In genomic region chr2:119013640-119014039, GRCh38 we compare ENCODE assay signal across 22 cellular contexts.
DNase-seq lines count a peak whose midpoint lies in the region; ATAC-seq and TF ChIP-seq lines count a peak whose summit lies in the region.
"Had no signal": no experiment of that assay in that cellular context is flagged by ENCODE, and none has a peak within 500 bp of the region (broad histone marks: within the 10 kb centered on the region; RNA-seq: fewer than 3 reads in every experiment).

No MANE protein-coding gene starts in this region.

- peaks cover 10% of the 10 kb centered on the region for H3K27me3 Mint-ChIP-seq in activated CD4-positive, alpha-beta memory T cell treated with anti-CD3 and anti-CD28 coated beads, Interleukin-2, amount 10 ng/mL, durations not matched to agents 7 days and 5 days
- peaks cover 17% of the 10 kb centered on the region for H3K27me3 Mint-ChIP-seq in activated CD4-positive, alpha-beta memory T cell treated with anti-CD3 and anti-CD28 coated beads for 36 hours

- H3K4me1 ChIP-seq in SK-N-SH (ENCODE audit: control insufficient read depth in 1 of 2, insufficient read depth in 2 of 2, low read depth in 1 of 2, low read length in 1 of 2) = peaks cover 0 to 2% of the 10 kb centered on the region in 2 experiments; a peak in 1 of 4 replicates
- H3K4me1 ChIP-seq: BE2C, Caco-2 had no signal

- no peaks in the 10 kb centered on the region for H3K9me2 ChIP-seq in SK-N-SH

- no peaks in the 10 kb centered on the region for H3K36me3 ChIP-seq in SK-N-SH (replicated peaks in 1 of 2; ENCODE audit: control insufficient read depth in 1 of 2, insufficient read depth in 2 of 2, low read length in 1 of 2)
- H3K36me3 ChIP-seq: BE2C, MG63 had no signal

- no peak overlapping the region for H2AFZ ChIP-seq in SK-N-SH (ENCODE audit: low read depth)
- H2AFZ ChIP-seq: GM23338 had no signal

- H3K79me2 ChIP-seq in SK-N-SH (ENCODE audit: insufficient read depth) = no peaks in the 10 kb centered on the region

- POLR2A ChIA-PET in activated CD4-positive, alpha-beta memory T cell treated with anti-CD3 and anti-CD28 coated beads, Interleukin-2, amount 10 ng/mL, durations not matched to agents 7 days and 5 days (lab: Charles Lee) = no interaction called here
- POLR2A ChIA-PET in activated CD4-positive, alpha-beta memory T cell treated with anti-CD3 and anti-CD28 coated beads for 36 hours (lab: Charles Lee) = no interaction called here
- POLR2A ChIA-PET in SK-N-SH (lab: Yijun Ruan, JAX) = no interaction called here

- H3K4me2 ChIP-seq in SK-N-SH = no peak overlapping the region
- H3K4me2 ChIP-seq: GM23338 had no signal

- no peaks in the 10 kb centered on the region for H3K9me3 Mint-ChIP-seq in activated CD4-positive, alpha-beta memory T cell treated with anti-CD3 and anti-CD28 coated beads, Interleukin-2, amount 10 ng/mL, durations not matched to agents 7 days and 5 days
- H3K9me3 Mint-ChIP-seq in activated CD4-positive, alpha-beta memory T cell treated with anti-CD3 and anti-CD28 coated beads for 36 hours = no peaks in the 10 kb centered on the region
- H3K9me3 Mint-ChIP-seq: GM23338 had no signal

- TF ChIP-seq CTCF in NB4 (IDR thresholded peaks at IDR 0.05; ENCODE audit: low read depth, low read length) = no peak
- TF ChIP-seq CTCF in SK-N-SH (IDR thresholded peaks at IDR 0.05) = no peak

- no peak for TF ChIP-seq EP300 in SK-N-SH (IDR thresholded peaks at IDR 0.05; ENCODE audit: borderline replicate concordance in 1 of 2, low read depth in 1 of 2, low read length in 1 of 2)

- no peaks in the 10 kb centered on the region for H3F3A ChIP-seq in SK-N-SH (replicated peaks; ENCODE audit: insufficient read depth)

- H3K4me3 Mint-ChIP-seq in activated CD4-positive, alpha-beta memory T cell treated with anti-CD3 and anti-CD28 coated beads, Interleukin-2, amount 10 ng/mL, durations not matched to agents 7 days and 5 days = no peak overlapping the region
- no peak overlapping the region for H3K4me3 Mint-ChIP-seq in activated CD4-positive, alpha-beta memory T cell treated with anti-CD3 and anti-CD28 coated beads for 36 hours
- H3K4me3 Mint-ChIP-seq: CD4-positive, alpha-beta memory T cell; GM23338 had no signal

- no peaks in the 10 kb centered on the region for H3K9me3 ChIP-seq in SK-N-SH
- H3K9me3 ChIP-seq: BE2C, Caco-2, MG63 had no signal

- CTCF ChIA-PET in activated CD4-positive, alpha-beta memory T cell treated with anti-CD3 and anti-CD28 coated beads, Interleukin-2, amount 10 ng/mL, durations not matched to agents 7 days and 5 days (lab: Charles Lee) = no interaction called here
- CTCF ChIA-PET in activated CD4-positive, alpha-beta memory T cell treated with anti-CD3 and anti-CD28 coated beads for 36 hours (lab: Charles Lee) = no interaction called here
- CTCF ChIA-PET in SK-N-SH (lab: Yijun Ruan, JAX) = interaction anchor here (0.6 to 4.5 kb wide), 4 partner anchors 12 to 463 kb away, joined by 3 to 65 read pairs (median 6); no protein-coding TSS in a partner anchor

- intact Hi-C loops in activated CD4-positive, alpha-beta memory T cell treated with anti-CD3 and anti-CD28 coated beads for 36 hours (cut with micrococcal nuclease) = no loop called here

- no peak for TF ChIP-seq RAD21 in SK-N-SH (IDR thresholded peaks at IDR 0.05; ENCODE audit: low read length)

- WGBS in SK-N-SH (ENCODE audit: low lambda C conversion rate) = 35% methylated on average over 3 of the region's 3 CpGs

- H3K36me3 Mint-ChIP-seq in activated CD4-positive, alpha-beta memory T cell treated with anti-CD3 and anti-CD28 coated beads, Interleukin-2, amount 10 ng/mL, durations not matched to agents 7 days and 5 days (ENCODE audit: low read depth) = no peaks in the 10 kb centered on the region
- H3K36me3 Mint-ChIP-seq in activated CD4-positive, alpha-beta memory T cell treated with anti-CD3 and anti-CD28 coated beads for 36 hours = no peaks in the 10 kb centered on the region
- H3K36me3 Mint-ChIP-seq: CD4-positive, alpha-beta memory T cell had no signal

- H3K4me1 Mint-ChIP-seq in activated CD4-positive, alpha-beta memory T cell treated with anti-CD3 and anti-CD28 coated beads, Interleukin-2, amount 10 ng/mL, durations not matched to agents 7 days and 5 days = no peaks in the 10 kb centered on the region
- no peaks in the 10 kb centered on the region for H3K4me1 Mint-ChIP-seq in activated CD4-positive, alpha-beta memory T cell treated with anti-CD3 and anti-CD28 coated beads for 36 hours (ENCODE audit: low read depth)

- peaks cover 33% of the 10 kb centered on the region for H3K27me3 ChIP-seq in SK-N-SH (ENCODE audit: insufficient read depth)

- ATAC-seq in GM19463 (IDR thresholded peaks at IDR 0.05; ENCODE audit: unreplicated experiment) = no peak
- ATAC-seq: GM23338, PC-3 had no signal

- H3K4me3 ChIP-seq in NB4 (ENCODE audit: low read depth, low read length) (no peak overlapping the region), SK-N-SH (ENCODE audit: low read depth in 2 of 2, low read length in 1 of 2) (no peak overlapping the region)
- H3K4me3 ChIP-seq: GM23338, MG63 had no signal

- TF ChIP-seq POLR2A in NB4 (IDR thresholded peaks at IDR 0.05; ENCODE audit: extremely low read depth, insufficient read length) = no peak

- peak; percentile 10 for DNase-seq in activated CD4-positive, alpha-beta memory T cell treated with anti-CD3 and anti-CD28 coated beads, Interleukin-2, amount 10 ng/mL, durations not matched to agents 7 days and 5 days
- no peak for DNase-seq in activated CD4-positive, alpha-beta memory T cell treated with anti-CD3 and anti-CD28 coated beads for 36 hours
- DNase-seq in NB4 (ENCODE audit: low read depth) (peak; percentile 23), islet precursor cell (peak; percentile 23), 8988T (no peak), SK-N-SH (no peak)
- DNase-seq: BE2C; Caco-2; CD4-positive, alpha-beta memory T cell; DMS153; HCEC 1CT; MG63; NCI-H1105 treated with DMSO at 0.1 percent for 48 hours; NCI-H1694; NCI-H2081; NCI-H2171; NCI-H345; NCI-H524 treated with DMSO at 0.1 percent for 48 hours; PC-3; Right ventricle myocardium superior had no signal

- H4K20me1 ChIP-seq in SK-N-SH (ENCODE audit: insufficient read depth) = no peaks in the 10 kb centered on the region

- H3K27ac Mint-ChIP-seq in activated CD4-positive, alpha-beta memory T cell treated with anti-CD3 and anti-CD28 coated beads, Interleukin-2, amount 10 ng/mL, durations not matched to agents 7 days and 5 days = no peak overlapping the region
- no peak overlapping the region for H3K27ac Mint-ChIP-seq in activated CD4-positive, alpha-beta memory T cell treated with anti-CD3 and anti-CD28 coated beads for 36 hours
- H3K27ac Mint-ChIP-seq: GM23338 had no signal

- H3K27ac ChIP-seq in SK-N-SH (ENCODE audit: low read depth in 2 of 2, low read length in 1 of 2) = no peak overlapping the region

- no peak overlapping the region for H3K9ac ChIP-seq in SK-N-SH

TF ChIP-seq in SK-N-SH, 30 proteins besides CTCF, POLR2A, EP300 and RAD21:
- TF ChIP-seq RCOR1 (IDR thresholded peaks at IDR 0.05; ENCODE audit: low read length) (no peak), ELF1 (IDR thresholded peaks at IDR 0.05) (no peak), TEAD4 (IDR thresholded peaks at IDR 0.05; ENCODE audit: borderline replicate concordance, insufficient read depth) (no peak), GABPA (IDR thresholded peaks at IDR 0.05; ENCODE audit: low read depth) (no peak)

Comparison
In these comparisons a context has a peak if more than half of its experiments do, and no peak if none do; other contexts are left out.
1. DNase-seq: peak in activated CD4-positive, alpha-beta memory T cell treated with anti-CD3 and anti-CD28 coated beads, Interleukin-2, amount 10 ng/mL, durations not matched to agents 7 days and 5 days (single experiment), NB4 (single experiment) and islet precursor cell (single experiment); none in activated CD4-positive, alpha-beta memory T cell treated with anti-CD3 and anti-CD28 coated beads for 36 hours (single experiment), 8988T (single experiment) and SK-N-SH (single experiment).